In the genomic region with DNA sequence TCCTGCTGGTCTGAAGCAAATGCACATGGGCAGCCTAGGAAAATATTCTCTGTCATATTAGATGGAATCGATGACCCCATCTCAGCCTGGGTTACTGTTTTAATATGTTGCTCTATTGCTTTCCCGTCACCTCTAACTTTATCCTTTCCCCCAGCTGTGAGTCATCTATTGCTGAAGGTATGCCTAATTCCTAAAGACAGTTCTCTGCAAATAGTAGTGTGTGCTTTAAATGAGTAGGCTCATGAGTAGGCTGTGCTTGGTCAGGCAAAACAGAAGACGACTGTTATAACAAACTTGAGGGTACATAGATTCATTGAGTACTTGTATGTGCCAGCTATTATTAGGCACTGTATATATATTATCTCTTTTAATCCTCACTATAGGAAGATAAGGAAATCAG, we compare ENCODE assay signal across 19 cellular contexts. TPM values are rescaled to one million over a fixed set of nuclear protein-coding genes. Genes with fewer than 3 reads are reported as not detected.
DNase-seq lines count a peak whose midpoint lies in the region; ATAC-seq, FAIRE-seq and TF ChIP-seq lines count a peak whose summit lies in the region.
"Had no signal": no experiment of that assay in that cellular context is flagged by ENCODE, and none has a peak within 500 bp of the region (broad histone marks: within the 10 kb centered on the region; RNA-seq: fewer than 3 reads in every experiment).

No MANE protein-coding gene starts in this region.

- H3K27ac Mint-ChIP-seq in stimulated activated memory B cell treated with anti-CD40 and anti-IgM and Interleukin-4, amounts not matched to agents 10 μg/mL and 1 μg/mL and 100 μg/mL, for 72 hours: no peak overlapping the region
- H3K27ac Mint-ChIP-seq: activated naive CD4-positive, alpha-beta T cell treated with anti-CD3 and anti-CD28 coated beads, Interleukin-2, amount 50 U/mL, for 24 hours; CD4-positive, alpha-beta memory T cell; effector memory CD8-positive, alpha-beta T cell; IgD-negative memory B cell had no signal

- intact Hi-C loops in HepG2 (cut with micrococcal nuclease; ENCODE audit: unreplicated experiment): no loop called here

- TF ChIP-seq RAD21 in HepG2 (CRISPR knock-in tag; IDR thresholded peaks at IDR 0.05): no peak

- no peak for TF ChIP-seq EP300 in HepG2 (IDR thresholded peaks at IDR 0.05; ENCODE audit: low read depth in 2 of 2, low read length in 2 of 2)
- no peak for TF ChIP-seq EP300 in HepG2 (CRISPR knock-in tag; IDR thresholded peaks at IDR 0.05; ENCODE audit: borderline replicate concordance)

- H3K9ac ChIP-seq in HepG2 (ENCODE audit: insufficient read depth, low read depth, low read length): no peak overlapping the region

- H3K36me3 Mint-ChIP-seq in stimulated activated memory B cell treated with anti-CD40 and anti-IgM and Interleukin-4, amounts not matched to agents 10 μg/mL and 1 μg/mL and 100 μg/mL, for 72 hours: peaks cover 61% of the 10 kb centered on the region

- H3K79me2 ChIP-seq in HepG2 (ENCODE audit: insufficient read depth, low read length): no peaks in the 10 kb centered on the region

- POLR2A ChIA-PET in HepG2 (lab: Yijun Ruan, JAX): no interaction called here

- 0 out of 2 replicates have a peak overlapping the region, but pooled peaks have one; percentile 1 for H3K4me2 ChIP-seq in HepG2 (ENCODE audit: low read depth, low read length)

- H3K4me3 ChIP-seq in cardiac fibroblast (replicated peaks in 1 of 2; ENCODE audit: low read depth in 2 of 2, low read length in 2 of 2) (no peak overlapping the region), HepG2 (replicated peaks in 1 of 3; ENCODE audit: insufficient read depth in 1 of 3, low read depth in 2 of 3, low read length in 3 of 3) (no peak overlapping the region)
- H3K4me3 ChIP-seq: upper lobe of right lung had no signal

- peaks cover 16% of the 10 kb centered on the region for H3K4me1 ChIP-seq in HepG2 (ENCODE audit: insufficient read depth, low read length)
- H3K4me1 ChIP-seq: upper lobe of right lung had no signal

- CTCF ChIA-PET in HepG2 (lab: Yijun Ruan, JAX; ENCODE audit: low intra/inter-chr PET ratio, low total read pairs): no interaction called here

- H3K27me3 Mint-ChIP-seq in stimulated activated memory B cell treated with anti-CD40 and anti-IgM and Interleukin-4, amounts not matched to agents 10 μg/mL and 1 μg/mL and 100 μg/mL, for 72 hours: no peaks in the 10 kb centered on the region
- H3K27me3 Mint-ChIP-seq: activated naive CD4-positive, alpha-beta T cell treated with anti-CD3 and anti-CD28 coated beads, Interleukin-2, amount 50 U/mL, for 24 hours; CD4-positive, alpha-beta memory T cell; effector memory CD8-positive, alpha-beta T cell had no signal

- in situ Hi-C loops in HepG2 (cut with HindIII; ENCODE audit: extremely low pct_ligation_motif_present, low pct_unique_long_range_greater_than_20kb): no loop called here

- BruUV-seq in HepG2 (replicated peaks; lab: Mats Ljungman, UMichigan): no TSS peak

- H3K27me3 ChIP-seq in HepG2 (ENCODE audit: control insufficient read depth in 1 of 2, insufficient read depth in 2 of 2, low read length in 2 of 2): no peaks in the 10 kb centered on the region
- H3K27me3 ChIP-seq: neutrophil, upper lobe of right lung had no signal

- H3K36me3 ChIP-seq in HepG2 (replicated peaks in 1 of 2; ENCODE audit: control insufficient read depth in 1 of 2, insufficient read depth in 2 of 2, low read length in 2 of 2): peaks cover 10 to 32% of the 10 kb centered on the region in 2 experiments

- H3K9me3 ChIP-seq in HepG2 (ENCODE audit: low read length): no peaks in the 10 kb centered on the region
- H3K9me3 ChIP-seq: neutrophil, upper lobe of right lung had no signal

- no peaks in the 10 kb centered on the region for H4K20me1 ChIP-seq in HepG2 (ENCODE audit: insufficient read depth, low read length)

- H3K4me3 Mint-ChIP-seq in stimulated activated memory B cell treated with anti-CD40 and anti-IgM and Interleukin-4, amounts not matched to agents 10 μg/mL and 1 μg/mL and 100 μg/mL, for 72 hours: no peak overlapping the region
- H3K4me3 Mint-ChIP-seq: activated naive CD4-positive, alpha-beta T cell treated with anti-CD3 and anti-CD28 coated beads, Interleukin-2, amount 50 U/mL, for 24 hours; CD4-positive, alpha-beta memory T cell; effector memory CD8-positive, alpha-beta T cell; IgD-negative memory B cell had no signal

- WGBS in HepG2 (ENCODE audit: low lambda C conversion rate): 88% methylated on average over 3 of the region's 3 CpGs

- no peaks in the 10 kb centered on the region for H3K9me3 Mint-ChIP-seq in stimulated activated memory B cell treated with anti-CD40 and anti-IgM and Interleukin-4, amounts not matched to agents 10 μg/mL and 1 μg/mL and 100 μg/mL, for 72 hours
- H3K9me3 Mint-ChIP-seq: activated naive CD4-positive, alpha-beta T cell treated with anti-CD3 and anti-CD28 coated beads, Interleukin-2, amount 50 U/mL, for 24 hours; CD4-positive, alpha-beta memory T cell; effector memory CD8-positive, alpha-beta T cell; IgD-negative memory B cell had no signal

- H3K27ac ChIP-seq in HepG2 (ENCODE audit: extremely low read length, insufficient read depth, low read length): peak overlapping the region; percentile 6
- H3K27ac ChIP-seq: neutrophil, upper lobe of right lung had no signal

- peak; percentile 8 for DNase-seq in Daoy (ENCODE audit: low read depth)
- DNase-seq in RCC 7860 (ENCODE audit: low spot score): peak; percentile 67
- peak; percentile 11 to 42 for DNase-seq in cardiac fibroblast (ENCODE audit: low read depth in 2 of 2)
- peak; percentile 33 for DNase-seq in HepG2 (ENCODE audit: low spot score)
- no peak for DNase-seq in activated CD4-positive, alpha-beta T cell treated with anti-CD3 and anti-CD28 coated beads, Interleukin-2, amount 50 U/mL, for 4 hours
- no peak for DNase-seq in iPS-NIHi11 (ENCODE audit: low spot score)
- DNase-seq: activated CD4-positive, alpha-beta T cell treated with anti-CD3 and anti-CD28 coated beads, Interleukin-2, amount 50 U/mL, for 1 hour; CD4-positive, alpha-beta memory T cell; central memory CD4-positive, alpha-beta T cell; effector memory CD8-positive, alpha-beta T cell; NK-92 treated with Interleukin-12 subunit alpha and Interleukin-12 subunit beta, amount 100 ng/mL, for 24 hours; T1000; upper lobe of right lung had no signal

- peaks cover 17% of the 10 kb centered on the region for H3K4me1 Mint-ChIP-seq in stimulated activated memory B cell treated with anti-CD40 and anti-IgM and Interleukin-4, amounts not matched to agents 10 μg/mL and 1 μg/mL and 100 μg/mL, for 72 hours
- H3K4me1 Mint-ChIP-seq: activated naive CD4-positive, alpha-beta T cell treated with anti-CD3 and anti-CD28 coated beads, Interleukin-2, amount 50 U/mL, for 24 hours had no signal

- TF ChIP-seq POLR2A in HepG2 (IDR thresholded peaks at IDR 0.05; ENCODE audit: insufficient read depth in 1 of 2, low read depth in 2 of 2, low read length in 2 of 2): no peak

- H2AFZ ChIP-seq in HepG2 (ENCODE audit: low read length): no peak overlapping the region

- FAIRE-seq in RCC 7860 (lab: Jason Lieb, UNC) (peak; percentile 84), HepG2 (lab: Jason Lieb, UNC) (no peak)
- FAIRE-seq: keratinocyte had no signal

- ATAC-seq in HepG2 (peak; percentile 74), GM18511 (IDR thresholded peaks at IDR 0.05; ENCODE audit: unreplicated experiment) (no peak)
- ATAC-seq in stimulated activated memory B cell treated with anti-CD40 and anti-IgM and Interleukin-4, amounts not matched to agents 10 μg/mL and 1 μg/mL and 100 μg/mL, for 72 hours: no peak
- ATAC-seq: effector memory CD8-positive, alpha-beta T cell; upper lobe of right lung had no signal

- TF ChIP-seq CTCF in cardiac fibroblast (IDR thresholded peaks at IDR 0.05; ENCODE audit: low read depth, low read length) (no peak), HepG2 (CRISPR knock-in tag; IDR thresholded peaks at IDR 0.05) (no peak)

TF ChIP-seq in HepG2, 621 proteins besides CTCF, POLR2A, EP300 and RAD21 (continues in another document):
- TF ChIP-seq KDM6A (CRISPR knock-in tag; IDR thresholded peaks at IDR 0.05; ENCODE audit: low read depth) (no peak), ZNF607 (CRISPR knock-in tag; IDR thresholded peaks at IDR 0.05; ENCODE audit: borderline replicate concordance) (no peak), CREB1 (IDR thresholded peaks at IDR 0.05) (no peak), CREB1 (CRISPR knock-in tag; IDR thresholded peaks at IDR 0.05) (0 out of 2 replicates have a peak, but pooled peaks have one; percentile 6)
- TF ChIP-seq, protein P1, sequence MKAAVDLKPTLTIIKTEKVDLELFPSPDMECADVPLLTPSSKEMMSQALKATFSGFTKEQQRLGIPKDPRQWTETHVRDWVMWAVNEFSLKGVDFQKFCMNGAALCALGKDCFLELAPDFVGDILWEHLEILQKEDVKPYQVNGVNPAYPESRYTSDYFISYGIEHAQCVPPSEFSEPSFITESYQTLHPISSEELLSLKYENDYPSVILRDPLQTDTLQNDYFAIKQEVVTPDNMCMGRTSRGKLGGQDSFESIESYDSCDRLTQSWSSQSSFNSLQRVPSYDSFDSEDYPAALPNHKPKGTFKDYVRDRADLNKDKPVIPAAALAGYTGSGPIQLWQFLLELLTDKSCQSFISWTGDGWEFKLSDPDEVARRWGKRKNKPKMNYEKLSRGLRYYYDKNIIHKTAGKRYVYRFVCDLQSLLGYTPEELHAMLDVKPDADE (CRISPR knock-in tag; IDR thresholded peaks at IDR 0.05): no peak

RNA-seq across cellular contexts. Expression of gene CTNNBL1, which starts 47.2 kb away (rescaled TPM):
- 44.7 and 46.6 TPM in 2 replicates for total RNA-seq in Daoy (2014; rRNA removed; shearing (Covaris generic))
- 94.6 and 136 TPM in 2 replicates for total RNA-seq in HepG2 (2016; rRNA removed; fragmentation: Illumina TruSeq; extraction: Trizol)
- total RNA-seq in HepG2 (2016; cell fraction: cytosol; rRNA removed; fragmentation: Illumina TruSeq; extraction: Trizol; ENCODE audit: low read depth): 43.5 and 49.5 TPM in 2 replicates
- 97.0 and 143 TPM in 2 replicates for total RNA-seq in HepG2 (2016; cell fraction: insoluble cytoplasmic fraction; rRNA removed; fragmentation: Illumina TruSeq; extraction: Trizol)
- total RNA-seq in HepG2 (2016; cell fraction: membrane; rRNA removed; fragmentation: Illumina TruSeq; extraction: Trizol): 53.6 and 54.9 TPM in 2 replicates
- 47.8 and 48.8 TPM in 2 replicates for total RNA-seq in HepG2 (2016; cell fraction: nucleus; rRNA removed; fragmentation: Illumina TruSeq; extraction: Trizol)
- 47.0 and 49.3 TPM in 2 replicates for polyA plus RNA-seq in HepG2 (2011; rRNA removed)
- polyA plus RNA-seq in HepG2 (2011; cell fraction: cytosol; rRNA removed): 37.8 and 38.1 TPM in 2 replicates
- 17.2 and 18.0 TPM in 2 replicates for polyA plus RNA-seq in HepG2 (2011; cell fraction: nucleus; rRNA removed)
- 83.2 and 94.2 TPM in 2 replicates for polyA plus RNA-seq in HepG2 (2012)
- 53.4 and 54.1 TPM in 2 replicates for polyA plus RNA-seq in HepG2 (2016; cell fraction: cytosol; fragmentation: Illumina TruSeq; extraction: Trizol; ENCODE audit: low read depth)
- polyA plus RNA-seq in HepG2 (2016; cell fraction: insoluble cytoplasmic fraction; fragmentation: Illumina TruSeq; extraction: Trizol; ENCODE audit: low read depth): 156 and 162 TPM in 2 replicates
- 50.8 and 57.2 TPM in 2 replicates for polyA plus RNA-seq in HepG2 (2016; cell fraction: membrane; fragmentation: Illumina TruSeq; extraction: Trizol; ENCODE audit: low read depth)
- 68.0 and 75.7 TPM in 2 replicates for polyA plus RNA-seq in HepG2 (2016; cell fraction: nucleus; fragmentation: Illumina TruSeq; extraction: Trizol; ENCODE audit: insufficient read depth, low read depth)
- polyA minus RNA-seq in HepG2 (2011; rRNA and poly(A)+ RNA removed; ENCODE audit: low replicate concordance): 33.6 and 37.6 TPM in 2 replicates
- polyA minus RNA-seq in HepG2 (2011; cell fraction: cytosol; rRNA and poly(A)+ RNA removed): 27.5 and 33.1 TPM in 2 replicates
- polyA minus RNA-seq in HepG2 (2011; cell fraction: nucleus; rRNA and poly(A)+ RNA removed): 33.5 and 36.7 TPM in 2 replicates

Comparison
In these comparisons a context has a peak if more than half of its experiments do, and no peak if none do; other contexts are left out.
1. DNase-seq: peak in Daoy (single experiment), RCC 7860 (single experiment), cardiac fibroblast (2 of 2) and HepG2 (single experiment); none in activated CD4-positive, alpha-beta T cell treated with anti-CD3 and anti-CD28 coated beads, Interleukin-2, amount 50 U/mL, for 4 hours (0 of 2) and iPS-NIHi11 (single experiment).